8 cellular contexts compared by ENCODE assay signal in genomic region chrX:47854474-47854873, GRCh38. TPM values are rescaled to one million over a fixed set of nuclear protein-coding genes. Genes with fewer than 3 reads are reported as not detected.
DNase-seq lines count a peak whose midpoint lies in the region; ATAC-seq and TF ChIP-seq lines count a peak whose summit lies in the region.

No MANE protein-coding gene starts in this region.

- no peak overlapping the region for H3K4me3 ChIP-seq in body of pancreas
- no peak overlapping the region for H3K4me3 ChIP-seq in right lobe of liver

- H3K27ac ChIP-seq in body of pancreas = no peak overlapping the region
- H3K27ac ChIP-seq in right lobe of liver = no peak overlapping the region

- 19 to 36% methylated on average over 5 of the region's 10 CpGs for WGBS in body of pancreas, 2 donors
- WGBS in right lobe of liver (ENCODE audit: insufficient coverage, low coverage, low lambda C conversion rate, missing lambda C conversion rate) = 30% methylated on average over 8 of the region's 10 CpGs

- intact Hi-C loops in body of pancreas (cut with DNase I) = loop anchor here (5.0 kb wide), 1 partner anchor 173 kb away; no protein-coding TSS in a partner anchor
- intact Hi-C loops in right lobe of liver (cut with DNase I) = loop anchor here (10.0 kb wide), 1 partner anchor 170 kb away; no protein-coding TSS in a partner anchor

- no peaks in the 10 kb centered on the region for H3K27me3 ChIP-seq in body of pancreas
- H3K27me3 ChIP-seq in right lobe of liver = no peaks in the 10 kb centered on the region

- H3K36me3 ChIP-seq in body of pancreas (replicated peaks in 1 of 2; ENCODE audit: insufficient read depth in 1 of 2, low read depth in 2 of 2) (no peaks in the 10 kb centered on the region), right lobe of liver (no peaks in the 10 kb centered on the region)

- DNase-seq in EH (ENCODE audit: low read depth) (peak; percentile 46), NCI-H2227 (lab: John Stamatoyannopoulos, UW; ENCODE audit: unreplicated experiment) (peak; percentile 63), body of pancreas (peak; percentile 18 to 48 (median 26)), right lobe of liver (peak in 2 of 3 donors; percentile 32 to 52), NCI-H187 treated with DMSO at 0.1 percent for 48 hours (lab: John Stamatoyannopoulos, UW) (no peak), DMS153 treated with DMSO at 0.1 percent for 48 hours (lab: John Stamatoyannopoulos, UW; ENCODE audit: unreplicated experiment) (no peak)

- H3K9me3 ChIP-seq in body of pancreas (no peaks in the 10 kb centered on the region), right lobe of liver (no peaks in the 10 kb centered on the region)

- TF ChIP-seq CTCF in body of pancreas (IDR thresholded peaks at IDR 0.05) (peak in 6 of 7 experiments; percentile 13 to 56 (median 46)), right lobe of liver (IDR thresholded peaks at IDR 0.05) (peak; percentile 48 to 56 (median 54))

- no peak for ATAC-seq in body of pancreas
- ATAC-seq in right lobe of liver = peak; percentile 87 to 97 (median 92)
- no peak for ATAC-seq in GM21825 (IDR thresholded peaks at IDR 0.05; ENCODE audit: unreplicated experiment)
- no peak for ATAC-seq in GM18870 (IDR thresholded peaks at IDR 0.05; ENCODE audit: unreplicated experiment)

- H3K4me1 ChIP-seq in body of pancreas (no peaks in the 10 kb centered on the region), right lobe of liver (no peaks in the 10 kb centered on the region)

- TF ChIP-seq POLR2A in body of pancreas (IDR thresholded peaks at IDR 0.05) (no peak), right lobe of liver (IDR thresholded peaks at IDR 0.05) (no peak)

RNA-seq across cellular contexts. Expression of gene ZNF81, which starts 17.8 kb away (rescaled TPM):
- total RNA-seq in body of pancreas (1 to 10 TPM; 4.2 to 6.9 TPM), right lobe of liver (1 to 10 TPM; 2.4 to 3.8 (median 3.3) TPM)

Comparison
In these comparisons a context has a peak if more than half of its experiments do, and no peak if none do; other contexts are left out.
1. DNase-seq: peak in EH (single experiment), NCI-H2227 (single experiment), body of pancreas (4 of 4) and right lobe of liver (2 of 3); none in NCI-H187 treated with DMSO at 0.1 percent for 48 hours (single experiment) and DMS153 treated with DMSO at 0.1 percent for 48 hours (single experiment).
2. ATAC-seq: peak in right lobe of liver (4 of 4); none in body of pancreas (single experiment), GM21825 (single experiment) and GM18870 (single experiment).